Comparison of ENCODE assay signal across 9 cellular contexts in the genomic region with DNA sequence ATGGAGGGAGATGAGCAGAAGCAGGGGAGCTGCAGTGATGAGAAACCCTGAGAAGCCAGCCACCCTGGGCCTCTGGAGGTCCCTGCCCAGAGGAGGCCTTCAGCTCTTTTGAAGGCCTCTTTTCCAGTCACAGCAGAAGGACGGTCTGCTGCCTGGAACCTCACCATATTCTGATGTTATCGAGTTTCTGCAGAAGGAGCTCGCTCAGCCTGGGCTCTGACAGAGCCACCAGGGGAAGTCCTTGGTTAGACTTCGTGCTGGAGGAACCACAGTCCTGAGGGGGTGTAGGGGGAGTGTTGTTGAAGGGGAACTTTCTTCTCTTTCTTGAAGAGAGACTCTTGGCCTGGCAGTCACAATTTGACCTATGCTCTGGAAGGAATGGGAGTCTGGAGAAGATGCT. TPM values are rescaled to one million over a fixed set of nuclear protein-coding genes. Genes with fewer than 3 reads are reported as not detected.
DNase-seq lines count a peak whose midpoint lies in the region; ATAC-seq and TF ChIP-seq lines count a peak whose summit lies in the region.
"Had no signal": no experiment of that assay in that cellular context is flagged by ENCODE, and none has a peak within 500 bp of the region (broad histone marks: within the 10 kb centered on the region; RNA-seq: fewer than 3 reads in every experiment).

No MANE protein-coding gene starts in this region.

- CTCF ChIA-PET in CD8-positive, alpha-beta memory T cell (lab: Charles Lee) = interaction anchor here (1.0 to 4.2 kb wide), 8 partner anchors 8 to 189 kb away, joined by 3 to 15 read pairs (median 6); no protein-coding TSS in a partner anchor

- DNase-seq in CD8-positive, alpha-beta memory T cell = peak in 1 of 5 donors; percentile 59
- DNase-seq in GM19238 (ENCODE audit: insufficient read length, low spot score) (peak; percentile 23), NOMO-1 treated with dmso at 0.1 percent for 144 hours (lab: John Stamatoyannopoulos, UW; ENCODE audit: unreplicated experiment) (peak; percentile 39), left lung (no peak), NCI-H345 treated with DMSO at 0.1 percent for 48 hours (lab: John Stamatoyannopoulos, UW; ENCODE audit: unreplicated experiment) (no peak), SHP77 (lab: John Stamatoyannopoulos, UW) (no peak)
- DNase-seq in effector memory CD4-positive, alpha-beta T cell = no peak
- DNase-seq: NCI-H1436 had no signal

- peak; percentile 23 for ATAC-seq in left lung
- no peak for ATAC-seq in HG03469 (IDR thresholded peaks at IDR 0.05; ENCODE audit: unreplicated experiment)

- peak overlapping the region in 1 of 7 donors; percentile 45 for H3K4me3 Mint-ChIP-seq in CD8-positive, alpha-beta memory T cell

- H3K27me3 ChIP-seq in CD8-positive, alpha-beta memory T cell (ENCODE audit: insufficient read depth, low read length, poor library complexity, severe bottlenecking) = no peaks in the 10 kb centered on the region
- H3K27me3 ChIP-seq in left lung = no peaks in the 10 kb centered on the region
- H3K27me3 ChIP-seq in effector memory CD4-positive, alpha-beta T cell (replicated peaks; ENCODE audit: control insufficient read depth, insufficient read depth, low read length, poor library complexity, severe bottlenecking) = no peaks in the 10 kb centered on the region

- peak overlapping the region in 5 of 8 donors; percentile 12 to 97 (median 70) for H3K27ac Mint-ChIP-seq in CD8-positive, alpha-beta memory T cell

- H3K36me3 Mint-ChIP-seq in CD8-positive, alpha-beta memory T cell = no peaks in the 10 kb centered on the region

- intact Hi-C loops in left lung (cut with DNase I) = loop anchor here in 1 of 2 donors (10.0 kb wide), 1 partner anchor 362 kb away; no protein-coding TSS in a partner anchor

- peaks cover 7% of the 10 kb centered on the region for H3K4me1 ChIP-seq in CD8-positive, alpha-beta memory T cell (ENCODE audit: insufficient read depth, low read length)
- no peaks in the 10 kb centered on the region for H3K4me1 ChIP-seq in left lung
- peaks cover 3% of the 10 kb centered on the region for H3K4me1 ChIP-seq in effector memory CD4-positive, alpha-beta T cell (ENCODE audit: control insufficient read depth, insufficient read depth, low read length, poor library complexity, severe bottlenecking)

- POLR2A ChIA-PET in CD8-positive, alpha-beta memory T cell (lab: Charles Lee) = interaction anchor here (0.9 kb wide), 1 partner anchor 18 kb away, joined by 3 read pairs; no protein-coding TSS in a partner anchor

- no peak overlapping the region for H3K4me3 ChIP-seq in CD8-positive, alpha-beta memory T cell (ENCODE audit: low read length)
- no peak overlapping the region for H3K4me3 ChIP-seq in left lung
- H3K4me3 ChIP-seq in effector memory CD4-positive, alpha-beta T cell (ENCODE audit: insufficient read depth, low read depth, low read length, poor library complexity, severe bottlenecking) = no peak overlapping the region

- H3K9me3 ChIP-seq in CD8-positive, alpha-beta memory T cell (ENCODE audit: low read length) = no peaks in the 10 kb centered on the region
- H3K9me3 ChIP-seq in left lung = no peaks in the 10 kb centered on the region
- no peaks in the 10 kb centered on the region for H3K9me3 ChIP-seq in effector memory CD4-positive, alpha-beta T cell (ENCODE audit: control insufficient read depth, low read length)

- H3K4me1 Mint-ChIP-seq in CD8-positive, alpha-beta memory T cell = peaks cover 7 to 35% (median 32%) of the 10 kb centered on the region in 3 donors

- no peak overlapping the region for H3K27ac ChIP-seq in CD8-positive, alpha-beta memory T cell (ENCODE audit: low read depth, low read length)
- no peak overlapping the region for H3K27ac ChIP-seq in left lung
- no peak overlapping the region for H3K27ac ChIP-seq in effector memory CD4-positive, alpha-beta T cell (ENCODE audit: insufficient read depth, low read length, poor library complexity, severe bottlenecking)

- no peak for TF ChIP-seq CTCF in left lung (IDR thresholded peaks at IDR 0.05)

- no peaks in the 10 kb centered on the region for H3K9me3 Mint-ChIP-seq in CD8-positive, alpha-beta memory T cell

- no peaks in the 10 kb centered on the region for H3K36me3 ChIP-seq in CD8-positive, alpha-beta memory T cell (ENCODE audit: insufficient read depth, low read length)
- H3K36me3 ChIP-seq in left lung = no peaks in the 10 kb centered on the region
- H3K36me3 ChIP-seq in effector memory CD4-positive, alpha-beta T cell (ENCODE audit: control insufficient read depth, insufficient read depth, low read length) = no peaks in the 10 kb centered on the region

- no peaks in the 10 kb centered on the region for H3K27me3 Mint-ChIP-seq in CD8-positive, alpha-beta memory T cell

RNA-seq across cellular contexts. Expression of gene BATF, which starts 25.1 kb away (rescaled TPM):
- total RNA-seq in CD8-positive, alpha-beta memory T cell = 100 to 1,000 TPM; 165 to 172 TPM
- polyA plus RNA-seq in CD8-positive, alpha-beta memory T cell = 60.4 TPM
- total RNA-seq in left lung = 10 to 100 TPM in 1 of 2 donors, 1 to 10 TPM in 1; 4.3 to 19.6 TPM

Comparison
In these comparisons a context has a peak if more than half of its experiments do, and no peak if none do; other contexts are left out.
1. DNase-seq: peak in GM19238 (single experiment) and NOMO-1 treated with dmso at 0.1 percent for 144 hours (single experiment); none in left lung (0 of 2), NCI-H345 treated with DMSO at 0.1 percent for 48 hours (single experiment), SHP77 (0 of 2) and effector memory CD4-positive, alpha-beta T cell (0 of 3).
2. RNA of gene BATF, which starts 25.1 kb away (total RNA-seq): 165 to 172 TPM in CD8-positive, alpha-beta memory T cell; 4.3 to 19.6 TPM in left lung; every median in the first group is over 4 times any median in the second.